In the genomic region with DNA sequence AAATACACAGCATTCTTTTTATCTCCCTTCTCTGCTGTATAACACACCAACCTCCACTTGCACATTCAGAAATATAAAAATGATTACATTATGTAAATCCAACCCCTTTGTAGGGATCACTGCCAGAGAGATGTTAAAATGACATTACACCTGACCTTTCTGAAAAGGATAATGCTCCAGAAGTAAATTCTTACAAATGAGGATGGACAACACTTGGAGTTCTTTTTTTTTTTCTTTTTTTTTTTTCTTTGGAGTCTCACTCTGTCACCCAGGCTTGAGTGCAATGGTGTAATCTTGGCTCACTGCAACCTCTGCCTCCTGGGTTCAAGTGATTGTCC, we compare ENCODE assay signal across 10 cellular contexts.
"Had no signal": no experiment of that assay in that cellular context is flagged by ENCODE, and none has a peak within 500 bp of the region (broad histone marks: within the 10 kb centered on the region; RNA-seq: fewer than 3 reads in every experiment).

No MANE protein-coding gene starts in this region.

- H3K4me1 ChIP-seq: breast epithelium, psoas muscle had no signal

- H3K27ac Mint-ChIP-seq: stimulated activated effector memory CD8-positive, alpha-beta T cell treated with anti-CD3 and anti-CD28 coated beads, Interleukin-12 subunit alpha, Interleukin-12 subunit beta, amount 100 ng/mL, for 72 hours had no signal

- H3K36me3 Mint-ChIP-seq: stimulated activated effector memory CD8-positive, alpha-beta T cell treated with anti-CD3 and anti-CD28 coated beads, Interleukin-12 subunit alpha, Interleukin-12 subunit beta, amount 100 ng/mL, for 72 hours had no signal

- H3K27me3 ChIP-seq: breast epithelium had no signal

- DNase-seq: activated naive CD4-positive, alpha-beta T cell treated with Interleukin-2 at 50 U/mL for 16 hours; aorta; hypothalamus; kidney; lower lobe of right lung; psoas muscle; T-helper 9 cell had no signal

- H3K36me3 ChIP-seq: breast epithelium, lower lobe of right lung had no signal

- H3K9me3 ChIP-seq: breast epithelium, lower lobe of right lung, psoas muscle had no signal

- ATAC-seq: activated CD4-positive, CD25-positive, alpha-beta regulatory T cell treated with anti-CD3 and anti-CD28 coated beads, Interleukin-2, amount 50 U/mL, for 24 hours; psoas muscle; stimulated activated effector memory CD8-positive, alpha-beta T cell treated with anti-CD3 and anti-CD28 coated beads, Interleukin-12 subunit alpha, Interleukin-12 subunit beta, amount 100 ng/mL, for 72 hours had no signal

- H3K27ac ChIP-seq: breast epithelium, lower lobe of right lung, psoas muscle had no signal

- H3K4me1 Mint-ChIP-seq: stimulated activated effector memory CD8-positive, alpha-beta T cell treated with anti-CD3 and anti-CD28 coated beads, Interleukin-12 subunit alpha, Interleukin-12 subunit beta, amount 100 ng/mL, for 72 hours had no signal

- H3K4me3 Mint-ChIP-seq: stimulated activated effector memory CD8-positive, alpha-beta T cell treated with anti-CD3 and anti-CD28 coated beads, Interleukin-12 subunit alpha, Interleukin-12 subunit beta, amount 100 ng/mL, for 72 hours had no signal

- H3K4me3 ChIP-seq: breast epithelium, lower lobe of right lung, psoas muscle had no signal

- H3K9me3 Mint-ChIP-seq: stimulated activated effector memory CD8-positive, alpha-beta T cell treated with anti-CD3 and anti-CD28 coated beads, Interleukin-12 subunit alpha, Interleukin-12 subunit beta, amount 100 ng/mL, for 72 hours had no signal
